In genomic region chr17:21513012-21513570, GRCh38 we compare ENCODE assay signal across 1 cellular context.
TF ChIP-seq lines count a peak whose summit lies in the region.

No MANE protein-coding gene starts in this region.

TF ChIP-seq in GM23338, 12 proteins besides CTCF, POLR2A, EP300 and RAD21 (continued from another document):
- no peak for TF ChIP-seq NANOG (IDR thresholded peaks at IDR 0.05; ENCODE audit: borderline replicate concordance)
- TF ChIP-seq JUNB (IDR thresholded peaks at IDR 0.05; ENCODE audit: unreplicated experiment) = no peak
- no peak for TF ChIP-seq STAT1 (IDR thresholded peaks at IDR 0.05; ENCODE audit: unreplicated experiment)
- no peak for TF ChIP-seq EZH2 (IDR thresholded peaks at IDR 0.05; ENCODE audit: low read depth, unreplicated experiment)
- no peak for TF ChIP-seq EZH2phosphoT487 (IDR thresholded peaks at IDR 0.05; ENCODE audit: unreplicated experiment)
- no peak for TF ChIP-seq CREB1 (CRISPR knock-in tag; IDR thresholded peaks at IDR 0.05; ENCODE audit: low read depth)
- TF ChIP-seq ZNF331 (CRISPR knock-in tag; IDR thresholded peaks at IDR 0.05; ENCODE audit: low read depth) = no peak
- TF ChIP-seq, protein P1, sequence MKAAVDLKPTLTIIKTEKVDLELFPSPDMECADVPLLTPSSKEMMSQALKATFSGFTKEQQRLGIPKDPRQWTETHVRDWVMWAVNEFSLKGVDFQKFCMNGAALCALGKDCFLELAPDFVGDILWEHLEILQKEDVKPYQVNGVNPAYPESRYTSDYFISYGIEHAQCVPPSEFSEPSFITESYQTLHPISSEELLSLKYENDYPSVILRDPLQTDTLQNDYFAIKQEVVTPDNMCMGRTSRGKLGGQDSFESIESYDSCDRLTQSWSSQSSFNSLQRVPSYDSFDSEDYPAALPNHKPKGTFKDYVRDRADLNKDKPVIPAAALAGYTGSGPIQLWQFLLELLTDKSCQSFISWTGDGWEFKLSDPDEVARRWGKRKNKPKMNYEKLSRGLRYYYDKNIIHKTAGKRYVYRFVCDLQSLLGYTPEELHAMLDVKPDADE (IDR thresholded peaks at IDR 0.05) = no peak
TF ChIP-seq in GM23338: peak in this region for 0.
